In genomic region chr6:13495818-13496217, GRCh38 we compare ENCODE assay signal across 22 cellular contexts. TPM values are rescaled to one million over a fixed set of nuclear protein-coding genes. Genes with fewer than 3 reads are reported as not detected.
DNase-seq lines count a peak whose midpoint lies in the region; ATAC-seq and TF ChIP-seq lines count a peak whose summit lies in the region.
"Had no signal": no experiment of that assay in that cellular context is flagged by ENCODE, and none has a peak within 500 bp of the region (broad histone marks: within the 10 kb centered on the region; RNA-seq: fewer than 3 reads in every experiment).

No MANE protein-coding gene starts in this region.

- DNase-seq in GM23338 (ENCODE audit: low spot score) (no peak), Right ventricle myocardium superior (no peak), right cardiac atrium (no peak), Peyer's patch (no peak), HuH-7 (ENCODE audit: low spot score) (no peak), NCI-H1694 treated with DMSO at 0.1 percent for 48 hours (lab: John Stamatoyannopoulos, UW) (no peak)
- DNase-seq: CD4-positive, alpha-beta memory T cell; DND-41; MM.1S; NCI-H1092; NCI-H1436; NCI-H2029; NCI-H524 treated with DMSO at 0.1 percent for 48 hours; PC-3; RPMI8226; SIG-M5; T-cell had no signal

- H3K27me3 Mint-ChIP-seq in GM23338 (ENCODE audit: insufficient read depth, low read depth, poor library complexity), result peaks cover 5% of the 10 kb centered on the region
- H3K27me3 Mint-ChIP-seq: CD4-positive, alpha-beta memory T cell; T-cell had no signal

- H3K36me3 Mint-ChIP-seq in GM23338 (ENCODE audit: low read depth), result no peaks in the 10 kb centered on the region
- H3K36me3 Mint-ChIP-seq: CD4-positive, alpha-beta memory T cell; T-cell had no signal

- H3K9me2 ChIP-seq in GM23338 (ENCODE audit: insufficient read depth), result no peaks in the 10 kb centered on the region; the same call in 1 of the 2 replicates
- no peaks in the 10 kb centered on the region for H3K9me2 ChIP-seq in Loucy (replicated peaks; ENCODE audit: low read depth, low read length)

- peaks cover 29% of the 10 kb centered on the region for H3K4me1 Mint-ChIP-seq in GM23338
- H3K4me1 Mint-ChIP-seq: CD4-positive, alpha-beta memory T cell; T-cell had no signal

- no peaks in the 10 kb centered on the region for H4K20me1 ChIP-seq in GM23338 (replicated peaks; ENCODE audit: insufficient read depth)
- no peaks in the 10 kb centered on the region for H4K20me1 ChIP-seq in Loucy (ENCODE audit: insufficient read depth, low read length, poor library complexity, severe bottlenecking)

- H2AFZ ChIP-seq in GM23338 (peak overlapping the region; percentile 82; the same call in 1 of the 2 replicates), Loucy (ENCODE audit: low read length) (0 out of 2 replicates have a peak overlapping the region, but pooled peaks have one; percentile 8)

- peak overlapping the region; percentile 37; the same call in 1 of the 2 replicates for H3K4me2 ChIP-seq in GM23338
- no peak overlapping the region for H3K4me2 ChIP-seq in Loucy (ENCODE audit: low read depth, low read length, poor library complexity, severe bottlenecking)

- intact Hi-C loops in Right ventricle myocardium superior (cut with DNase I) (no loop called here), right cardiac atrium (cut with DNase I) (no loop called here)

- 54% methylated on average over 3 of the region's 3 CpGs for WGBS in right cardiac atrium

- no peaks in the 10 kb centered on the region for H3K36me3 ChIP-seq in GM23338 (ENCODE audit: insufficient read depth)
- no peaks in the 10 kb centered on the region for H3K36me3 ChIP-seq in Loucy (ENCODE audit: insufficient read depth, low read length)
- H3K36me3 ChIP-seq in Peyer's patch, result no peaks in the 10 kb centered on the region
- H3K36me3 ChIP-seq: HAP-1 had no signal

- TF ChIP-seq CTCF in GM23338 (conservative IDR thresholded peaks at IDR 0.05; ENCODE audit: low read depth in 2 of 2) (no peak), Loucy (conservative IDR thresholded peaks at IDR 0.05; ENCODE audit: low read length) (no peak), Peyer's patch (IDR thresholded peaks at IDR 0.05) (no peak)

- H3K9me3 Mint-ChIP-seq in GM23338, result no peaks in the 10 kb centered on the region; the same call in 2 of the 3 replicates
- H3K9me3 Mint-ChIP-seq: T-cell had no signal

- H3K27ac ChIP-seq in GM23338 (ENCODE audit: low read depth), result no peak overlapping the region
- peak overlapping the region; percentile 96 for H3K27ac ChIP-seq in right cardiac atrium (ENCODE audit: low read length)
- no peak overlapping the region for H3K27ac ChIP-seq in Peyer's patch

- H3K4me1 ChIP-seq in GM23338 (ENCODE audit: insufficient read depth) (peaks cover 24% of the 10 kb centered on the region), Loucy (ENCODE audit: insufficient read depth, low read length, poor library complexity, severe bottlenecking) (no peaks in the 10 kb centered on the region), right cardiac atrium (ENCODE audit: control insufficient read depth, insufficient read depth, low read length) (peaks cover 7% of the 10 kb centered on the region), Peyer's patch (no peaks in the 10 kb centered on the region)
- H3K4me1 ChIP-seq: HAP-1 had no signal

- H3K4me3 Mint-ChIP-seq in GM23338, result no peak overlapping the region
- H3K4me3 Mint-ChIP-seq: CD4-positive, alpha-beta memory T cell; T-cell had no signal

- TF ChIP-seq POLR2A in Peyer's patch (IDR thresholded peaks at IDR 0.05), result no peak

- peaks cover 4% of the 10 kb centered on the region; the same call in 1 of the 2 replicates for H3F3A ChIP-seq in GM23338 (replicated peaks; ENCODE audit: low read depth)
- no peaks in the 10 kb centered on the region for H3F3A ChIP-seq in Loucy (ENCODE audit: low read depth)

- H3K27me3 ChIP-seq in GM23338 (ENCODE audit: insufficient read depth) (peaks cover 3% of the 10 kb centered on the region; the same call in 1 of the 2 replicates), Loucy (ENCODE audit: insufficient read depth, low read length, poor library complexity, severe bottlenecking) (no peaks in the 10 kb centered on the region), right cardiac atrium (ENCODE audit: control insufficient read depth, insufficient read depth) (no peaks in the 10 kb centered on the region), Peyer's patch (no peaks in the 10 kb centered on the region)

- H3K79me2 ChIP-seq in GM23338 (replicated peaks; ENCODE audit: insufficient read depth) (no peaks in the 10 kb centered on the region), Loucy (ENCODE audit: insufficient read depth, low read length) (no peaks in the 10 kb centered on the region)

- no peak for ATAC-seq in GM23338
- ATAC-seq in Right ventricle myocardium superior (ENCODE audit: poor library complexity), result peak; percentile 56
- ATAC-seq in right cardiac atrium, result peak; percentile 38 to 44
- no peak for ATAC-seq in HG03135 (IDR thresholded peaks at IDR 0.05; ENCODE audit: unreplicated experiment)
- ATAC-seq: PC-3, T-cell had no signal

- no peaks in the 10 kb centered on the region for H3K9me3 ChIP-seq in Loucy (ENCODE audit: insufficient read depth, low read depth, low read length)
- H3K9me3 ChIP-seq in right cardiac atrium (ENCODE audit: control insufficient read depth, low read length), result no peaks in the 10 kb centered on the region
- no peaks in the 10 kb centered on the region for H3K9me3 ChIP-seq in Peyer's patch
- H3K9me3 ChIP-seq: HAP-1 had no signal

- no peak overlapping the region for H3K27ac Mint-ChIP-seq in GM23338
- H3K27ac Mint-ChIP-seq: CD4-positive, alpha-beta memory T cell; T-cell had no signal

- no peak overlapping the region for H3K4me3 ChIP-seq in GM23338
- H3K4me3 ChIP-seq in Loucy (ENCODE audit: low read length, poor library complexity, severe bottlenecking), result no peak overlapping the region
- no peak overlapping the region for H3K4me3 ChIP-seq in right cardiac atrium (ENCODE audit: low read length)
- no peak overlapping the region for H3K4me3 ChIP-seq in Peyer's patch
- H3K4me3 ChIP-seq: GM12878, HAP-1, K562 had no signal

- H3K9ac ChIP-seq in Loucy (ENCODE audit: low read depth, low read length, poor library complexity, severe bottlenecking), result no peak overlapping the region

TF ChIP-seq in GM23338, 12 proteins besides CTCF, POLR2A, EP300 and RAD21 (continues in another document):
- TF ChIP-seq EZH2phosphoT487 (IDR thresholded peaks at IDR 0.05; ENCODE audit: unreplicated experiment) (no peak), POLR2AphosphoS5 (IDR thresholded peaks at IDR 0.05; ENCODE audit: low read depth) (no peak), ZNF331 (CRISPR knock-in tag; IDR thresholded peaks at IDR 0.05; ENCODE audit: low read depth) (no peak), EZH2 (IDR thresholded peaks at IDR 0.05; ENCODE audit: low read depth, unreplicated experiment) (no peak), ETS1 (IDR thresholded peaks at IDR 0.05) (no peak), ZNF114 (CRISPR knock-in tag; IDR thresholded peaks at IDR 0.05) (no peak), REST (IDR thresholded peaks at IDR 0.05; ENCODE audit: unreplicated experiment) (no peak), STAT1 (IDR thresholded peaks at IDR 0.05; ENCODE audit: unreplicated experiment) (no peak), JUNB (IDR thresholded peaks at IDR 0.05; ENCODE audit: unreplicated experiment) (no peak), CREB1 (CRISPR knock-in tag; IDR thresholded peaks at IDR 0.05; ENCODE audit: low read depth) (no peak)

RNA-seq across cellular contexts. Expression of gene GFOD1, which starts 8.4 kb away (rescaled TPM):
- 12.8 and 13.1 TPM in 2 replicates for total RNA-seq in GM23338 (2014; rRNA removed; shearing (Covaris generic))
- 4.1 and 4.9 TPM in 2 replicates for polyA plus RNA-seq in GM23338 (2016; fragmentation: Nextera tagmentation; extraction: Ambion mirVana)
- total RNA-seq in Right ventricle myocardium superior, result 46.2 TPM
- total RNA-seq in right cardiac atrium, result 10 to 100 TPM; 51.0 to 81.7 (median 54.7) TPM
- 30.3 TPM for polyA plus RNA-seq in right cardiac atrium
- 10 to 100 TPM; 10.7 to 24.2 (median 17.6) TPM for total RNA-seq in Peyer's patch

Comparison
In these comparisons a context has a peak if more than half of its experiments do, and no peak if none do; other contexts are left out.
1. ATAC-seq: peak in Right ventricle myocardium superior (single experiment) and right cardiac atrium (2 of 2); none in GM23338 (single experiment) and HG03135 (single experiment).